ENCODE assay signal across 8 cellular contexts in genomic region chr4:177339794-177340374, GRCh38. TPM values are rescaled to one million over a fixed set of nuclear protein-coding genes. Genes with fewer than 3 reads are reported as not detected.
A peak's percentile ranks its signal among the peaks of the same experiment; 100 is the strongest.
DNase-seq lines count a peak whose midpoint lies in the region; ATAC-seq and TF ChIP-seq lines count a peak whose summit lies in the region.

No MANE protein-coding gene starts in this region.

- H2BK120ac ChIP-seq in neuronal stem cell (ENCODE audit: low read depth, low read length) = no peak overlapping the region

- CTCF ChIA-PET in CD8-positive, alpha-beta memory T cell (lab: Charles Lee) = interaction anchor here (1.4 to 6.0 kb wide), 4 partner anchors 10 to 90 kb away, joined by 3 to 51 read pairs (median 4); no protein-coding TSS in a partner anchor

- no peaks in the 10 kb centered on the region for H3K9me3 ChIP-seq in CD8-positive, alpha-beta memory T cell (ENCODE audit: low read length)
- no peaks in the 10 kb centered on the region for H3K9me3 ChIP-seq in neuronal stem cell (replicated peaks in 1 of 2; ENCODE audit: control insufficient read depth in 2 of 2, insufficient read depth in 1 of 2, low read depth in 1 of 2, low read length in 2 of 2)

- H3K14ac ChIP-seq in neuronal stem cell (ENCODE audit: low read length) = no peak overlapping the region

- ATAC-seq in GM18868 (IDR thresholded peaks at IDR 0.05; ENCODE audit: unreplicated experiment) = peak; percentile 97
- ATAC-seq in HG03039 (IDR thresholded peaks at IDR 0.05; ENCODE audit: unreplicated experiment) = peak; percentile 88

- whole genome bisulfite sequencing in neuronal stem cell (ENCODE audit: extremely low coverage in 2 of 2, insufficient read length in 2 of 2, insufficient replicate concordance in 1 of 2), 2 donors = no CpG with 5 or more reads among the region's 2 CpGs

- peak overlapping the region in 1 of 8 donors; percentile 52 for H3K27ac Mint-ChIP-seq in CD8-positive, alpha-beta memory T cell
- H3K27ac Mint-ChIP-seq in chondrocyte (ENCODE audit: unreplicated experiment) = no peak overlapping the region

- H2AK5ac ChIP-seq in neuronal stem cell (ENCODE audit: low read depth, low read length) = no peak overlapping the region

- H3K9ac ChIP-seq in neuronal stem cell (ENCODE audit: low read depth, low read length, poor library complexity) = no peak overlapping the region

- no peak overlapping the region for H3K4ac ChIP-seq in neuronal stem cell (ENCODE audit: low read length)

- peak in 2 of 5 donors; percentile 13 to 27 for DNase-seq in CD8-positive, alpha-beta memory T cell
- DNase-seq in NOMO-1 treated with DMSO at 0.1 percent for 48 hours (lab: John Stamatoyannopoulos, UW; ENCODE audit: unreplicated experiment) (peak; percentile 76), chondrocyte (ENCODE audit: low spot score) (no peak), lung microvascular endothelial cell (ENCODE audit: low read depth in 2 of 2) (peak; percentile 45 to 56), neuronal stem cell (ENCODE audit: low spot score) (no peak), NCI-H146 treated with DMSO at 0.1 percent for 48 hours (lab: John Stamatoyannopoulos, UW; ENCODE audit: unreplicated experiment) (no peak)

- no peaks in the 10 kb centered on the region for H3K36me3 Mint-ChIP-seq in CD8-positive, alpha-beta memory T cell
- no peaks in the 10 kb centered on the region for H3K36me3 Mint-ChIP-seq in chondrocyte (ENCODE audit: low read depth)

- H3K27me3 Mint-ChIP-seq in CD8-positive, alpha-beta memory T cell = no peaks in the 10 kb centered on the region
- H3K27me3 Mint-ChIP-seq in chondrocyte (ENCODE audit: low read depth) = no peaks in the 10 kb centered on the region

- H3K27me3 ChIP-seq in CD8-positive, alpha-beta memory T cell (ENCODE audit: insufficient read depth, low read length, poor library complexity, severe bottlenecking) = no peaks in the 10 kb centered on the region
- no peaks in the 10 kb centered on the region for H3K27me3 ChIP-seq in neuronal stem cell (ENCODE audit: control insufficient read depth in 3 of 3, insufficient read depth in 3 of 3, low read depth in 1 of 3, low read length in 3 of 3)

- H4K8ac ChIP-seq in neuronal stem cell (ENCODE audit: low read depth, low read length) = no peak overlapping the region

- H3K4me1 Mint-ChIP-seq in CD8-positive, alpha-beta memory T cell = peaks cover 5 to 34% (median 11%) of the 10 kb centered on the region in 3 donors
- peaks cover 4% of the 10 kb centered on the region for H3K4me1 Mint-ChIP-seq in chondrocyte (ENCODE audit: low read depth)

- no peak overlapping the region for H2BK15ac ChIP-seq in neuronal stem cell (ENCODE audit: low read length)

- H2AFZ ChIP-seq in neuronal stem cell (ENCODE audit: low read length) = no peak overlapping the region

- peak; percentile 89 for TF ChIP-seq CTCF in chondrocyte (IDR thresholded peaks at IDR 0.05)

- H3K9me3 Mint-ChIP-seq in CD8-positive, alpha-beta memory T cell = no peaks in the 10 kb centered on the region
- H3K9me3 Mint-ChIP-seq in chondrocyte (ENCODE audit: low read depth) = no peaks in the 10 kb centered on the region

- H3K23ac ChIP-seq in neuronal stem cell (ENCODE audit: low read depth, low read length, poor library complexity) = no peak overlapping the region

- H3K4me1 ChIP-seq in CD8-positive, alpha-beta memory T cell (ENCODE audit: insufficient read depth, low read length) = no peaks in the 10 kb centered on the region
- no peaks in the 10 kb centered on the region for H3K4me1 ChIP-seq in neuronal stem cell (ENCODE audit: control insufficient read depth in 2 of 2, insufficient read depth in 1 of 2, low read depth in 1 of 2, low read length in 2 of 2)

- H3K4me3 ChIP-seq in CD8-positive, alpha-beta memory T cell (ENCODE audit: low read length) = no peak overlapping the region
- H3K4me3 ChIP-seq in neuronal stem cell (ENCODE audit: low read length in 2 of 2) = no peak overlapping the region

- POLR2A ChIA-PET in CD8-positive, alpha-beta memory T cell (lab: Charles Lee) = no interaction called here

- no peak overlapping the region for H3K4me2 ChIP-seq in neuronal stem cell (ENCODE audit: insufficient read depth, low read length, poor library complexity, severe bottlenecking)

- H2BK5ac ChIP-seq in neuronal stem cell (ENCODE audit: low read length) = no peak overlapping the region

- no peaks in the 10 kb centered on the region for H3K36me3 ChIP-seq in CD8-positive, alpha-beta memory T cell (ENCODE audit: insufficient read depth, low read length)
- H3K36me3 ChIP-seq in neuronal stem cell (replicated peaks in 1 of 2; ENCODE audit: control insufficient read depth in 2 of 2, insufficient read depth in 2 of 2, low read length in 2 of 2) = peaks cover 5 to 69% of the 10 kb centered on the region in 2 donors

- no peak overlapping the region for H3K18ac ChIP-seq in neuronal stem cell (ENCODE audit: low read length)

- H4K91ac ChIP-seq in neuronal stem cell (ENCODE audit: low read depth, low read length, poor library complexity) = no peak overlapping the region

- no peaks in the 10 kb centered on the region for H3K79me1 ChIP-seq in neuronal stem cell (ENCODE audit: low read depth, low read length)

- no peak overlapping the region for H2BK12ac ChIP-seq in neuronal stem cell (ENCODE audit: low read length)

- peak overlapping the region in 4 of 7 donors; percentile 3 to 60 (median 34) for H3K4me3 Mint-ChIP-seq in CD8-positive, alpha-beta memory T cell
- no peak overlapping the region for H3K4me3 Mint-ChIP-seq in chondrocyte (ENCODE audit: unreplicated experiment)

- H3K27ac ChIP-seq in CD8-positive, alpha-beta memory T cell (ENCODE audit: low read depth, low read length) = no peak overlapping the region
- H3K27ac ChIP-seq in neuronal stem cell (replicated peaks; ENCODE audit: low read length) = no peak overlapping the region

RNA-seq across cellular contexts. Expression of gene NEIL3, which starts 30.2 kb away (rescaled TPM):
- 10 to 100 TPM in 1 of 2 experiments, 1 to 10 TPM in 1; 9.9 to 10.3 TPM for total RNA-seq in CD8-positive, alpha-beta memory T cell
- 0.32 TPM for polyA plus RNA-seq in CD8-positive, alpha-beta memory T cell
- 1.5 to 2.5 TPM (median 1.7 TPM) in 3 replicates for total RNA-seq in chondrocyte
- 1.2 and 2.4 TPM in 2 replicates for total RNA-seq in lung microvascular endothelial cell
- polyA plus RNA-seq in neuronal stem cell (2013, experiment 1 of 2) = 12.1 TPM
- polyA plus RNA-seq in neuronal stem cell (2013, experiment 2 of 2) = 11.5 TPM

Comparison
In these comparisons a context has a peak if more than half of its experiments do, and no peak if none do; other contexts are left out.
1. DNase-seq: peak in NOMO-1 treated with DMSO at 0.1 percent for 48 hours (single experiment) and lung microvascular endothelial cell (2 of 2); none in chondrocyte (single experiment), neuronal stem cell (single experiment) and NCI-H146 treated with DMSO at 0.1 percent for 48 hours (single experiment).